ENCODE assay signal across 29 cellular contexts in genomic region chr6:35892482-35892881, GRCh38.
"Had no signal": no experiment of that assay in that cellular context is flagged by ENCODE, and none has a peak within 500 bp of the region (broad histone marks: within the 10 kb centered on the region; RNA-seq: fewer than 3 reads in every experiment).

No MANE protein-coding gene starts in this region.

- H3K27ac ChIP-seq: cardiac muscle cell, SJSA1 had no signal

- ATAC-seq: activated CD8-positive, alpha-beta memory T cell treated with anti-CD3 and anti-CD28 coated beads, Interleukin-2, amount 10 ng/mL, durations not matched to agents 7 days and 5 days; activated T-helper 17 cell treated with anti-CD3 and anti-CD28 coated beads, Interleukin-2, amount 50 U/mL, for 72 hours; Panc1 had no signal

- H3K4me3 ChIP-seq: cardiac muscle cell, SJSA1 had no signal

- H3K4me2 ChIP-seq: SK-N-SH had no signal

- H3K9me3 ChIP-seq: SJSA1, SK-N-SH had no signal

- H3K27me3 ChIP-seq: cardiac muscle cell, SJSA1 had no signal

- H3K9ac ChIP-seq: SK-N-SH had no signal

- H3K4me1 ChIP-seq: SJSA1 had no signal

- DNase-seq: activated CD4-positive, alpha-beta memory T cell treated with anti-CD3 and anti-CD28 coated beads for 36 hours; activated CD4-positive, alpha-beta T cell treated with anti-CD3 and anti-CD28 coated beads, Interleukin-2, amount 10 ng/mL, durations not matched to agents 7 days and 5 days; activated CD8-positive, alpha-beta memory T cell treated with anti-CD3 and anti-CD28 coated beads for 24 hours; activated CD8-positive, alpha-beta memory T cell treated with anti-CD3 and anti-CD28 coated beads, Interleukin-2, amount 10 ng/mL, durations not matched to agents 7 days and 5 days; activated CD8-positive, alpha-beta memory T cell treated with anti-CD3 and anti-CD28 coated beads, Interleukin-2, amount 50 U/mL, for 48 hours; activated effector memory CD4-positive, alpha-beta T cell treated with anti-CD3 and anti-CD28 coated beads, Interleukin-2, amount 50 U/mL, for 16 hours; activated naive CD4-positive, alpha-beta T cell; activated naive CD4-positive, alpha-beta T cell treated with anti-CD3 and anti-CD28 coated beads, Interleukin-2, amount 50 U/mL, for 16 hours; activated naive CD8-positive, alpha-beta T cell treated with anti-CD3 and anti-CD28 coated beads for 36 hours; activated T-cell treated with anti-CD3 and anti-CD28 coated beads, Interleukin-2, amount 50 U/mL, for 48 hours; amniotic stem cell; aorta; Kasumi-1; MM.1S; MV-4-11; NCI-H1092; NCI-H1436 treated with DMSO at 0.1 percent for 48 hours; NCI-H1694 treated with DMSO at 0.1 percent for 48 hours; NCI-H2029; NCI-H345; NCI-H524 treated with DMSO at 0.1 percent for 48 hours; RPMI8226; SHP77 treated with DMSO at 0.1 percent for 48 hours; SK-N-SH had no signal

- FAIRE-seq: TTC549 had no signal
